8 cellular contexts compared by ENCODE assay signal in the genomic region with DNA sequence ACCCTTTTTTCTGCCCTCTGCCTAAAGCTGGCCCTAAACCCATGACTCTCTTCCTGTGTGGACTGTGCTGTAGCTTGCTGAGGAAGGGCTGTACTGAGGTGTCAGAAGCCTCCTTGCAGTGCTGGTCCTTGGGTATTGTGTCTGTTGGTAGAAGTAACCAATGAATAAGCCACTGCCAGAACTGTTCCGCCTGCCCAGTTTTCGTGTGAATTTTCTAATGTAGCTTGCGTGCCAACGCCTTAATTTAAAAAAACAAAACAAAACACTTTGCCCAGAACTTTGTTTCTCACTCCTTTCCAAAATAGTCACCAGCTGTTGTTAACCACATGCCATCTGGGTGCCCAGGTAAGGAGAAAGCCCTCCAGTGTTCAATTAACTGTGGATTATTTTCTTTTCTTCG.
A peak's percentile ranks its signal among the peaks of the same experiment; 100 is the strongest.
DNase-seq lines count a peak whose midpoint lies in the region; ATAC-seq and TF ChIP-seq lines count a peak whose summit lies in the region.

No MANE protein-coding gene starts in this region.

- peak overlapping the region; percentile 94 to 99 (median 96) for H3K4me3 Mint-ChIP-seq in CD8-positive, alpha-beta memory T cell

- dilution Hi-C loops in mammary epithelial cell (cut with HindIII; ENCODE audit: low sequenced_read_pairs), result no loop called here

- peak overlapping the region; percentile 88 for H3K27ac ChIP-seq in CD8-positive, alpha-beta memory T cell (ENCODE audit: low read depth, low read length)
- peak overlapping the region; percentile 89 for H3K27ac ChIP-seq in effector memory CD4-positive, alpha-beta T cell (ENCODE audit: insufficient read depth, low read length, poor library complexity, severe bottlenecking)
- H3K27ac ChIP-seq in mammary epithelial cell (ENCODE audit: insufficient read depth, low read depth, low read length), result no peak overlapping the region

- peak; percentile 48 for ATAC-seq in GM19455 (IDR thresholded peaks at IDR 0.05; ENCODE audit: unreplicated experiment)
- ATAC-seq in HG03558 (IDR thresholded peaks at IDR 0.05; ENCODE audit: extremely low read depth, unreplicated experiment), result peak; percentile 26
- no peak for ATAC-seq in HG03025 (IDR thresholded peaks at IDR 0.05; ENCODE audit: low FRiP score, unreplicated experiment)

- H3K36me3 Mint-ChIP-seq in CD8-positive, alpha-beta memory T cell, result peaks cover 16 to 74% (median 18%) of the 10 kb centered on the region in 3 donors

- H3K4me1 ChIP-seq in CD8-positive, alpha-beta memory T cell (ENCODE audit: insufficient read depth, low read length), result peaks cover 65% of the 10 kb centered on the region
- H3K4me1 ChIP-seq in effector memory CD4-positive, alpha-beta T cell (ENCODE audit: control insufficient read depth, insufficient read depth, low read length, poor library complexity, severe bottlenecking), result peaks cover 38% of the 10 kb centered on the region
- H3K4me1 ChIP-seq in mammary epithelial cell (ENCODE audit: insufficient read depth, low read length), result no peaks in the 10 kb centered on the region

- POLR2A ChIA-PET in CD8-positive, alpha-beta memory T cell (lab: Charles Lee), result interaction anchor here (1.4 to 5.6 kb wide), 3 partner anchors 11 to 67 kb away, joined by 8 to 62 read pairs (median 25); no protein-coding TSS in a partner anchor

- peak in 4 of 5 donors; percentile 33 to 75 (median 47) for DNase-seq in CD8-positive, alpha-beta memory T cell
- peak in 1 of 3 donors; percentile 27 for DNase-seq in effector memory CD4-positive, alpha-beta T cell
- DNase-seq in COR-L47 (lab: John Stamatoyannopoulos, UW) (no peak), NCI-H526 treated with DMSO at 0.1 percent for 48 hours (lab: John Stamatoyannopoulos, UW) (no peak), mammary epithelial cell (no peak)

- no peaks in the 10 kb centered on the region for H3K79me2 ChIP-seq in mammary epithelial cell (ENCODE audit: insufficient read depth, low read length)

- no peak overlapping the region for H2AFZ ChIP-seq in mammary epithelial cell (ENCODE audit: low read depth, low read length)

- H3K4me2 ChIP-seq in mammary epithelial cell (ENCODE audit: insufficient read depth, low read depth, low read length), result no peak overlapping the region

- CTCF ChIA-PET in CD8-positive, alpha-beta memory T cell (lab: Charles Lee), result interaction anchor here (1.0 to 1.4 kb wide), 6 partner anchors 9 to 48 kb away, joined by 3 to 5 read pairs (median 3); no protein-coding TSS in a partner anchor
- CTCF ChIA-PET in mammary epithelial cell (lab: Charles Lee; ENCODE audit: low non-redundant PET), result no interaction called here

- no peaks in the 10 kb centered on the region for H3K9me3 ChIP-seq in CD8-positive, alpha-beta memory T cell (ENCODE audit: low read length)
- no peaks in the 10 kb centered on the region for H3K9me3 ChIP-seq in effector memory CD4-positive, alpha-beta T cell (ENCODE audit: control insufficient read depth, low read length)
- no peaks in the 10 kb centered on the region for H3K9me3 ChIP-seq in mammary epithelial cell (replicated peaks; ENCODE audit: insufficient read depth, low read length)

- H4K20me1 ChIP-seq in mammary epithelial cell (ENCODE audit: insufficient read depth, low read length), result no peaks in the 10 kb centered on the region

- H3K27ac Mint-ChIP-seq in CD8-positive, alpha-beta memory T cell, result peak overlapping the region; percentile 90 to 100 (median 98)

- H3K27me3 ChIP-seq in CD8-positive, alpha-beta memory T cell (ENCODE audit: insufficient read depth, low read length, poor library complexity, severe bottlenecking), result no peaks in the 10 kb centered on the region
- no peaks in the 10 kb centered on the region for H3K27me3 ChIP-seq in effector memory CD4-positive, alpha-beta T cell (replicated peaks; ENCODE audit: control insufficient read depth, insufficient read depth, low read length, poor library complexity, severe bottlenecking)
- H3K27me3 ChIP-seq in mammary epithelial cell (ENCODE audit: insufficient read depth, low read length), result no peaks in the 10 kb centered on the region

- no peak overlapping the region for H3K9ac ChIP-seq in mammary epithelial cell (ENCODE audit: insufficient read depth, low read length)

- H3K36me3 ChIP-seq in CD8-positive, alpha-beta memory T cell (ENCODE audit: insufficient read depth, low read length), result peaks cover 24% of the 10 kb centered on the region
- H3K36me3 ChIP-seq in effector memory CD4-positive, alpha-beta T cell (ENCODE audit: control insufficient read depth, insufficient read depth, low read length), result peaks cover 39% of the 10 kb centered on the region
- peaks cover 11% of the 10 kb centered on the region for H3K36me3 ChIP-seq in mammary epithelial cell (ENCODE audit: insufficient read depth, low read length)

- no TSS peak for BruUV-seq in mammary epithelial cell (replicated peaks; lab: Mats Ljungman, UMichigan)

- intact Hi-C loops in mammary epithelial cell (cut with micrococcal nuclease), result no loop called here

- TF ChIP-seq CTCF in mammary epithelial cell (conservative IDR thresholded peaks at IDR 0.05 in 1 of 2, IDR thresholded peaks at IDR 0.05 in 1 of 2; ENCODE audit: extremely low read depth in 1 of 2, insufficient read depth in 1 of 2, low read depth in 1 of 2, low read length in 2 of 2), result no peak

- in situ Hi-C loops in mammary epithelial cell (cut with MboI; ENCODE audit: low sequenced_read_pairs in 2 of 2), result no loop called here

- 98% methylated on average over 5 of the region's 5 CpGs for WGBS in mammary epithelial cell (ENCODE audit: low coverage, missing lambda C conversion rate)

- H3K9me3 Mint-ChIP-seq in CD8-positive, alpha-beta memory T cell, result no peaks in the 10 kb centered on the region

- peaks cover 64 to 85% (median 83%) of the 10 kb centered on the region in 3 donors for H3K4me1 Mint-ChIP-seq in CD8-positive, alpha-beta memory T cell

- H3K4me3 ChIP-seq in CD8-positive, alpha-beta memory T cell (ENCODE audit: low read length), result peak overlapping the region; percentile 81
- H3K4me3 ChIP-seq in effector memory CD4-positive, alpha-beta T cell (ENCODE audit: insufficient read depth, low read depth, low read length, poor library complexity, severe bottlenecking), result peak overlapping the region; percentile 59
- H3K4me3 ChIP-seq in mammary epithelial cell (replicated peaks in 1 of 3; ENCODE audit: insufficient read depth in 1 of 3, low read depth in 2 of 3, low read length in 3 of 3), result no peak overlapping the region

- H3K27me3 Mint-ChIP-seq in CD8-positive, alpha-beta memory T cell, result no peaks in the 10 kb centered on the region

Comparison
In these comparisons a context has a peak if more than half of its experiments do, and no peak if none do; other contexts are left out.
1. DNase-seq: peak in CD8-positive, alpha-beta memory T cell (4 of 5); none in COR-L47 (single experiment), NCI-H526 treated with DMSO at 0.1 percent for 48 hours (single experiment) and mammary epithelial cell (single experiment).
2. H3K4me3 ChIP-seq: peak in CD8-positive, alpha-beta memory T cell (single experiment) and effector memory CD4-positive, alpha-beta T cell (single experiment); none in mammary epithelial cell (0 of 3).